28 cellular contexts compared by ENCODE assay signal in the genomic region with DNA sequence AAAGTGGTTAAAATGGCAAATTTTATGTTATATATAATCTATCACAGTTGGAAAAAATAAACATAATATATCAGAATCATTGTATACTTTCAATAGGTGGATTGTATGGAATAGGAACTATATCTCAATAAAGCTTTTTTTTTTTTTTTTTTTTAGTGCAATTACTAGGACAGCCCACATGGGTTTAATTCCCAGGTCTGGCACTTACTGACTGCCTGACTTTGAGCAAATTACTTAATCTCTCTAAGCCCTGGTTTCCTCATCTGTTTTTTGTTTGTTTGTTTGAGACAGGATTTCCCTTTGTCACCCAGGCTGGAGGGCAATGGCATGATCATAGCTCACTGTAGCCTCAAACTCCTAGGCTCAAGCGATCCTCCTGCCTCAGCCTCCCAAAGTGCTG. TPM values are rescaled to one million over a fixed set of nuclear protein-coding genes. Genes with fewer than 3 reads are reported as not detected.
DNase-seq lines count a peak whose midpoint lies in the region; ATAC-seq, FAIRE-seq and TF ChIP-seq lines count a peak whose summit lies in the region.
"Had no signal": no experiment of that assay in that cellular context is flagged by ENCODE, and none has a peak within 500 bp of the region (broad histone marks: within the 10 kb centered on the region; RNA-seq: fewer than 3 reads in every experiment).

No MANE protein-coding gene starts in this region.

- no peaks in the 10 kb centered on the region for H3K79me2 ChIP-seq in K562 (ENCODE audit: control insufficient read depth, insufficient read depth, low read length)

- in situ Hi-C loops in K562 (cut with MboI), result no loop called here

- peaks cover 45 to 47% of the 10 kb centered on the region in 2 donors for H3K36me3 Mint-ChIP-seq in stimulated activated naive B cell treated with anti-CD40 and anti-IgM and Interleukin-4, amounts not matched to agents 10 μg/mL and 1 μg/mL and 100 μg/mL, for 72 hours
- H3K36me3 Mint-ChIP-seq: activated naive CD4-positive, alpha-beta T cell treated with anti-CD3 and anti-CD28 coated beads, Interleukin-2, amount 50 U/mL, for 72 hours had no signal

- no peak overlapping the region for H3K4me3 Mint-ChIP-seq in stimulated activated naive B cell treated with anti-CD40 and anti-IgM and Interleukin-4, amounts not matched to agents 10 μg/mL and 1 μg/mL and 100 μg/mL, for 72 hours
- H3K4me3 Mint-ChIP-seq: activated CD8-positive, alpha-beta T cell treated with anti-CD3 and anti-CD28 coated beads for 36 hours; naive thymus-derived CD4-positive, alpha-beta T cell had no signal

- H3K4me1 ChIP-seq in K562 (replicated peaks in 1 of 2; ENCODE audit: control insufficient read depth in 2 of 2, insufficient read depth in 2 of 2, low read length in 2 of 2), result peaks cover 5 to 13% of the 10 kb centered on the region in 2 experiments; a peak in 3 of 5 replicates
- H3K4me1 ChIP-seq: prostate gland, uterus had no signal

- BruUV-seq in K562 (replicated peaks; lab: Mats Ljungman, UMichigan), result no TSS peak

- H3K27me3 ChIP-seq in AG04450 (ENCODE audit: control insufficient read depth, insufficient read depth, low read length) (no peaks in the 10 kb centered on the region), K562 (ENCODE audit: control insufficient read depth in 2 of 2, insufficient read depth in 2 of 2, low read length in 2 of 2) (no peaks in the 10 kb centered on the region)
- H3K27me3 ChIP-seq: esophagus muscularis mucosa, uterus had no signal

- H3K9me3 Mint-ChIP-seq in stimulated activated naive B cell treated with anti-CD40 and anti-IgM and Interleukin-4, amounts not matched to agents 10 μg/mL and 1 μg/mL and 100 μg/mL, for 72 hours, result no peaks in the 10 kb centered on the region
- H3K9me3 Mint-ChIP-seq: activated CD8-positive, alpha-beta T cell treated with anti-CD3 and anti-CD28 coated beads for 36 hours; activated naive CD4-positive, alpha-beta T cell treated with anti-CD3 and anti-CD28 coated beads, Interleukin-2, amount 50 U/mL, for 72 hours; activated T-helper 2 cell treated with anti-CD3 and anti-CD28 coated beads, Interferon-gamma antibody, Interleukin-2, Interleukin-4, amounts not matched to agents 10 μg/mL and 5 μg/mL and 100 μg/mL, durations not matched to agents 14 hours and 24 hours and 36 hours; naive thymus-derived CD4-positive, alpha-beta T cell had no signal

- no peaks in the 10 kb centered on the region for H4K20me1 ChIP-seq in K562 (replicated peaks; ENCODE audit: control insufficient read depth, insufficient read depth, low read length)

- DNase-seq in AG04450 (ENCODE audit: low read depth, low spot score) (no peak), HEK293T (ENCODE audit: extremely low spot score) (no peak), K562 (ENCODE audit: extremely low read depth in 1 of 4, low spot score in 3 of 4) (no peak), foreskin fibroblast (peak; percentile 11 to 49), inferior parietal cortex (ENCODE audit: extremely low spot score) (no peak), NCI-H69 (lab: John Stamatoyannopoulos, UW) (no peak)
- DNase-seq in stimulated activated naive B cell treated with anti-CD40 and anti-IgM and Interleukin-4, amounts not matched to agents 10 μg/mL and 1 μg/mL and 100 μg/mL, for 72 hours, result no peak
- DNase-seq: activated CD4-positive, alpha-beta T cell treated with anti-CD3 and anti-CD28 coated beads for 1 hour; activated CD8-positive, alpha-beta T cell treated with anti-CD3 and anti-CD28 coated beads for 36 hours; anterior cingulate cortex; Kasumi-1; left ventricle myocardium superior; midbrain; naive thymus-derived CD4-positive, alpha-beta T cell; NCI-H1048; NCI-H187; stimulated activated naive CD4-positive, alpha-beta T cell treated with Interleukin-2 at 50 U/mL for 16 hours; uterus had no signal

- no peak overlapping the region for H3K4me3 ChIP-seq in AG04450 (ENCODE audit: low read depth, low read length)
- H3K4me3 ChIP-seq in K562, result no peak overlapping the region
- no peak overlapping the region for H3K4me3 ChIP-seq in foreskin fibroblast (ENCODE audit: low read depth in 1 of 2, low read length in 2 of 2)
- H3K4me3 ChIP-seq: esophagus muscularis mucosa, prostate gland, uterus had no signal

- no peak overlapping the region for H2AFZ ChIP-seq in K562 (ENCODE audit: low read depth, low read length)

- H3K27me3 Mint-ChIP-seq in stimulated activated naive B cell treated with anti-CD40 and anti-IgM and Interleukin-4, amounts not matched to agents 10 μg/mL and 1 μg/mL and 100 μg/mL, for 72 hours, result no peaks in the 10 kb centered on the region
- H3K27me3 Mint-ChIP-seq: activated CD8-positive, alpha-beta T cell treated with anti-CD3 and anti-CD28 coated beads for 36 hours; naive thymus-derived CD4-positive, alpha-beta T cell had no signal

- POLR2A ChIA-PET in AG04450 (lab: Yijun Ruan, JAX) (interaction anchor here (0.5 kb wide), 1 partner anchor 146 kb away, joined by 3 read pairs; no protein-coding TSS in a partner anchor), HEK293T (lab: Yijun Ruan, JAX) (no interaction called here), K562 (lab: Yijun Ruan, JAX) (no interaction called here)

- TF ChIP-seq CTCF in AG04450 (IDR thresholded peaks at IDR 0.05; ENCODE audit: low read depth, low read length) (0 out of 2 replicates have a peak, but pooled peaks have one; percentile 4), K562 (IDR thresholded peaks at IDR 0.05 in 2 of 3, conservative IDR thresholded peaks at IDR 0.05 in 1 of 3; ENCODE audit: insufficient read depth in 2 of 3, low read depth in 1 of 3, low read length in 3 of 3) (no peak), foreskin fibroblast (IDR thresholded peaks at IDR 0.05; ENCODE audit: low read depth, low read length) (no peak)

- TF ChIP-seq POLR2A in K562 (conservative IDR thresholded peaks at IDR 0.05), result no peak

- TF ChIP-seq EP300 in K562 (IDR thresholded peaks at IDR 0.05; ENCODE audit: low read length), result no peak

- no peaks in the 10 kb centered on the region for H3K36me3 ChIP-seq in K562 (ENCODE audit: control insufficient read depth, insufficient read depth, low read length)
- H3K36me3 ChIP-seq: prostate gland, uterus had no signal

- no peak overlapping the region for H3K4me2 ChIP-seq in K562 (ENCODE audit: insufficient read depth, low read length)

- TF ChIP-seq RAD21 in K562 (CRISPR knock-in tag; conservative IDR thresholded peaks at IDR 0.05 in 1 of 2, IDR thresholded peaks at IDR 0.05 in 1 of 2), result no peak

- no peak overlapping the region for H3K27ac Mint-ChIP-seq in stimulated activated naive B cell treated with anti-CD40 and anti-IgM and Interleukin-4, amounts not matched to agents 10 μg/mL and 1 μg/mL and 100 μg/mL, for 72 hours
- H3K27ac Mint-ChIP-seq: activated CD8-positive, alpha-beta T cell treated with anti-CD3 and anti-CD28 coated beads for 36 hours; activated T-helper 2 cell treated with anti-CD3 and anti-CD28 coated beads, Interferon-gamma antibody, Interleukin-2, Interleukin-4, amounts not matched to agents 10 μg/mL and 5 μg/mL and 100 μg/mL, durations not matched to agents 14 hours and 24 hours and 36 hours; naive thymus-derived CD4-positive, alpha-beta T cell had no signal

- H3K9me3 ChIP-seq in AG04450 (ENCODE audit: control insufficient read depth, insufficient read depth, low read length) (no peaks in the 10 kb centered on the region; the same call in 1 of the 2 replicates), K562 (replicated peaks; ENCODE audit: control insufficient read depth, insufficient read depth, low read depth, low read length) (no peaks in the 10 kb centered on the region)
- H3K9me3 ChIP-seq: esophagus muscularis mucosa, prostate gland, uterus had no signal

- H3K9me1 ChIP-seq in K562 (ENCODE audit: control insufficient read depth, insufficient read depth, low read length), result no peaks in the 10 kb centered on the region

- no peaks in the 10 kb centered on the region for H3K4me1 Mint-ChIP-seq in stimulated activated naive B cell treated with anti-CD40 and anti-IgM and Interleukin-4, amounts not matched to agents 10 μg/mL and 1 μg/mL and 100 μg/mL, for 72 hours
- H3K4me1 Mint-ChIP-seq: naive thymus-derived CD4-positive, alpha-beta T cell had no signal

- intact Hi-C loops in K562 (cut with micrococcal nuclease), result no loop called here

- H3K27ac ChIP-seq in AG04450 (ENCODE audit: low read depth, low read length) (no peak overlapping the region), K562 (ENCODE audit: extremely low read depth, low read depth, low read length) (no peak overlapping the region)
- H3K27ac ChIP-seq: esophagus muscularis mucosa, prostate gland, uterus had no signal

- no peak overlapping the region; a peak in 1 of 4 replicates for H3K9ac ChIP-seq in K562 (ENCODE audit: insufficient read depth in 1 of 2, low read depth in 2 of 2, low read length in 2 of 2)

- ATAC-seq in K562, result no peak
- ATAC-seq in stimulated activated naive B cell treated with anti-CD40 and anti-IgM and Interleukin-4, amounts not matched to agents 10 μg/mL and 1 μg/mL and 100 μg/mL, for 72 hours (replicated peaks), result no peak
- no peak for ATAC-seq in GM19035 (IDR thresholded peaks at IDR 0.05; ENCODE audit: unreplicated experiment)
- ATAC-seq: activated CD8-positive, alpha-beta T cell treated with anti-CD3 and anti-CD28 coated beads for 36 hours; activated naive CD4-positive, alpha-beta T cell treated with anti-CD3 and anti-CD28 coated beads, Interleukin-2, amount 50 U/mL, for 72 hours; left ventricle myocardium superior; naive thymus-derived CD4-positive, alpha-beta T cell had no signal

- CTCF ChIA-PET in AG04450 (lab: Charles Lee) (interaction anchor here (2.4 kb wide), 1 partner anchor 22 kb away, joined by 17 read pairs; no protein-coding TSS in a partner anchor), HEK293T (lab: Yijun Ruan, JAX) (interaction anchor here (1.9 kb wide), 1 partner anchor 22 kb away, joined by 6 read pairs; no protein-coding TSS in a partner anchor), K562 (lab: Yijun Ruan, JAX; ENCODE audit: low intra/inter-chr PET ratio) (no interaction called here)

- no peak for FAIRE-seq in K562 (lab: Jason Lieb, UNC)
- FAIRE-seq: A204.1, bronchial epithelial cell, TTC549 had no signal

- WGBS in K562 (ENCODE audit: insufficient coverage, low coverage, missing lambda C conversion rate), result 83% methylated on average over 1 of the region's 1 CpG

RNA-seq across cellular contexts. Expression of a gene that starts 26.1 kb away (rescaled TPM):
- polyA plus RNA-seq in AG04450 (2011; rRNA removed) (0.04 and 0.09 TPM in 2 replicates), K562 (2011; rRNA removed) (0.07 and 0.09 TPM in 2 replicates), K562 (2014; fragmentation: Illumina TruSeq; extraction: Trizol) (0.07 TPM in 1 of 2 replicates, not detected in the other), K562 (2014; fragmentation: Nextera tagmentation; extraction: Ambion mirVana) (under 1 TPM in 1 of 2 experiments, not detected in 1; 0.04 TPM), K562 (2014; rRNA removed) (0.11 and 0.86 TPM in 2 replicates)
- not detected in 2 replicates for polyA minus RNA-seq in AG04450 (2011; rRNA and poly(A)+ RNA removed)
- total RNA-seq in K562 (2011; cell fraction: chromatin; rRNA removed; ENCODE audit: low replicate concordance), result 0.19 and 0.25 TPM in 2 replicates
- 0.26 and 0.33 TPM in 2 replicates for total RNA-seq in K562 (2011; cell fraction: nucleolus; rRNA removed)
- 0.37 TPM in 1 of 2 replicates, not detected in the other for total RNA-seq in K562 (2011; cell fraction: nucleoplasm; rRNA removed)
- total RNA-seq in K562 (2014; rRNA removed) (not detected in 2 replicates), K562 (2014; rRNA removed; fragmentation: Illumina TruSeq; extraction: Trizol) (not detected in 2 replicates), K562 (2015; rRNA removed; fragmentation: Illumina TruSeq; extraction: Trizol) (not detected in 2 replicates), K562 (2021) (0.13 and 0.22 TPM in 2 replicates)
- polyA plus RNA-seq in K562 (2011; cell fraction: cytosol; rRNA removed), result 0.06 and 0.22 TPM in 2 replicates
- polyA plus RNA-seq in K562 (2011; cell fraction: nucleus; rRNA removed), result 0.37 and 1.1 TPM in 2 replicates
- polyA plus RNA-seq in K562 (2012), result 0.23 and 0.72 TPM in 2 replicates
- polyA minus RNA-seq in K562 (2011; rRNA and poly(A)+ RNA removed), result 0.11 TPM in 1 of 2 replicates, not detected in the other
- polyA minus RNA-seq in K562 (2011; cell fraction: cytosol; rRNA and poly(A)+ RNA removed), result not detected in 2 replicates
- polyA minus RNA-seq in K562 (2011; cell fraction: nucleus; rRNA and poly(A)+ RNA removed), result 0.22 TPM in 1 of 2 replicates, not detected in the other
- polyA plus RNA-seq: naive thymus-derived CD4-positive, alpha-beta T cell had no signal

RNA-seq across cellular contexts. Expression of a gene that starts 45.0 kb away (rescaled TPM):
- polyA plus RNA-seq in AG04450 (2011; rRNA removed), result 5.0 and 7.8 TPM in 2 replicates
- polyA minus RNA-seq in AG04450 (2011; rRNA and poly(A)+ RNA removed), result 18.2 and 20.5 TPM in 2 replicates
- 64.9 and 174 TPM in 2 replicates for total RNA-seq in K562 (2011; cell fraction: chromatin; rRNA removed; ENCODE audit: low replicate concordance)
- 86.7 and 90.4 TPM in 2 replicates for total RNA-seq in K562 (2011; cell fraction: nucleolus; rRNA removed)
- total RNA-seq in K562 (2011; cell fraction: nucleoplasm; rRNA removed), result 47.3 and 58.2 TPM in 2 replicates
- 9.1 and 9.7 TPM in 2 replicates for total RNA-seq in K562 (2014; rRNA removed)
- total RNA-seq in K562 (2014; rRNA removed; fragmentation: Illumina TruSeq; extraction: Trizol), result 2.8 and 3.2 TPM in 2 replicates
- total RNA-seq in K562 (2015; rRNA removed; fragmentation: Illumina TruSeq; extraction: Trizol), result 2.1 TPM in 2 replicates
- 10.8 and 10.9 TPM in 2 replicates for total RNA-seq in K562 (2021)
- polyA plus RNA-seq in K562 (2011; rRNA removed), result 10.9 and 18.1 TPM in 2 replicates
- polyA plus RNA-seq in K562 (2011; cell fraction: cytosol; rRNA removed), result 8.3 and 14.3 TPM in 2 replicates
- 109 and 177 TPM in 2 replicates for polyA plus RNA-seq in K562 (2011; cell fraction: nucleus; rRNA removed)
- polyA plus RNA-seq in K562 (2012), result 14.3 and 16.8 TPM in 2 replicates
- 7.9 and 9.7 TPM in 2 replicates for polyA plus RNA-seq in K562 (2014; fragmentation: Illumina TruSeq; extraction: Trizol)
- polyA plus RNA-seq in K562 (2014; fragmentation: Nextera tagmentation; extraction: Ambion mirVana), result under 1 TPM; 0.11 to 0.13 TPM
- 8.8 and 12.2 TPM in 2 replicates for polyA plus RNA-seq in K562 (2014; rRNA removed)
- polyA minus RNA-seq in K562 (2011; rRNA and poly(A)+ RNA removed), result 27.5 and 34.5 TPM in 2 replicates
- polyA minus RNA-seq in K562 (2011; cell fraction: cytosol; rRNA and poly(A)+ RNA removed), result 13.3 and 26.9 TPM in 2 replicates
- 90.7 and 117 TPM in 2 replicates for polyA minus RNA-seq in K562 (2011; cell fraction: nucleus; rRNA and poly(A)+ RNA removed)

RNA-seq across cellular contexts. Expression of a gene that starts 52.6 kb away (rescaled TPM):
- 0.11 TPM in 1 of 2 replicates, not detected in the other for polyA plus RNA-seq in AG04450 (2011; rRNA removed)
- not detected in 2 replicates for polyA minus RNA-seq in AG04450 (2011; rRNA and poly(A)+ RNA removed)
- not detected in 2 replicates for total RNA-seq in K562 (2011; cell fraction: chromatin; rRNA removed; ENCODE audit: low replicate concordance)
- total RNA-seq in K562 (2011; cell fraction: nucleolus; rRNA removed), result not detected in 2 replicates
- not detected in 2 replicates for total RNA-seq in K562 (2011; cell fraction: nucleoplasm; rRNA removed)
- not detected in 2 replicates for total RNA-seq in K562 (2014; rRNA removed)
- not detected in 2 replicates for total RNA-seq in K562 (2014; rRNA removed; fragmentation: Illumina TruSeq; extraction: Trizol)
- not detected in 2 replicates for total RNA-seq in K562 (2015; rRNA removed; fragmentation: Illumina TruSeq; extraction: Trizol)
- total RNA-seq in K562 (2021), result not detected in 2 replicates
- polyA plus RNA-seq in K562 (2011; rRNA removed), result not detected in 2 replicates
- polyA plus RNA-seq in K562 (2011; cell fraction: cytosol; rRNA removed), result not detected in 2 replicates
- polyA plus RNA-seq in K562 (2011; cell fraction: nucleus; rRNA removed), result not detected in 2 replicates
- polyA plus RNA-seq in K562 (2012), result 0.28 TPM in 1 of 2 replicates, not detected in the other
- polyA plus RNA-seq in K562 (2014; fragmentation: Illumina TruSeq; extraction: Trizol), result not detected in 2 replicates
- polyA plus RNA-seq in K562 (2014; fragmentation: Nextera tagmentation; extraction: Ambion mirVana), result not detected
- not detected in 2 replicates for polyA plus RNA-seq in K562 (2014; rRNA removed)
- polyA minus RNA-seq in K562 (2011; rRNA and poly(A)+ RNA removed), result not detected in 2 replicates
- not detected in 2 replicates for polyA minus RNA-seq in K562 (2011; cell fraction: cytosol; rRNA and poly(A)+ RNA removed)
- not detected in 2 replicates for polyA minus RNA-seq in K562 (2011; cell fraction: nucleus; rRNA and poly(A)+ RNA removed)
- total RNA-seq: activated CD8-positive, alpha-beta T cell treated with anti-CD3 and anti-CD28 coated beads for 36 hours; activated T-helper 2 cell treated with anti-CD3 and anti-CD28 coated beads, Interferon-gamma antibody, Interleukin-2, Interleukin-4, amounts not matched to agents 10 μg/mL and 5 μg/mL and 100 μg/mL, durations not matched to agents 14 hours and 24 hours and 36 hours; left ventricle myocardium superior; naive thymus-derived CD4-positive, alpha-beta T cell; RPMI7951; T-helper 1 cell treated with Interleukin-12 subunit alpha and Interleukin-12 subunit beta and Interleukin-4 antibody, amounts not matched to agents 30 ng/mL and 1 ng/mL, for 36 hours had no signal
- polyA plus RNA-seq: naive thymus-derived CD4-positive, alpha-beta T cell had no signal

Comparison
In these comparisons a context has a peak if more than half of its experiments do, and no peak if none do; other contexts are left out.
1. DNase-seq: peak in foreskin fibroblast (2 of 2); none in AG04450 (single experiment), HEK293T (single experiment), K562 (0 of 4), stimulated activated naive B cell treated with anti-CD40 and anti-IgM and Interleukin-4, amounts not matched to agents 10 μg/mL and 1 μg/mL and 100 μg/mL, for 72 hours (single experiment), inferior parietal cortex (single experiment) and NCI-H69 (single experiment).